ENCODE assay signal across 23 cellular contexts in the genomic region with DNA sequence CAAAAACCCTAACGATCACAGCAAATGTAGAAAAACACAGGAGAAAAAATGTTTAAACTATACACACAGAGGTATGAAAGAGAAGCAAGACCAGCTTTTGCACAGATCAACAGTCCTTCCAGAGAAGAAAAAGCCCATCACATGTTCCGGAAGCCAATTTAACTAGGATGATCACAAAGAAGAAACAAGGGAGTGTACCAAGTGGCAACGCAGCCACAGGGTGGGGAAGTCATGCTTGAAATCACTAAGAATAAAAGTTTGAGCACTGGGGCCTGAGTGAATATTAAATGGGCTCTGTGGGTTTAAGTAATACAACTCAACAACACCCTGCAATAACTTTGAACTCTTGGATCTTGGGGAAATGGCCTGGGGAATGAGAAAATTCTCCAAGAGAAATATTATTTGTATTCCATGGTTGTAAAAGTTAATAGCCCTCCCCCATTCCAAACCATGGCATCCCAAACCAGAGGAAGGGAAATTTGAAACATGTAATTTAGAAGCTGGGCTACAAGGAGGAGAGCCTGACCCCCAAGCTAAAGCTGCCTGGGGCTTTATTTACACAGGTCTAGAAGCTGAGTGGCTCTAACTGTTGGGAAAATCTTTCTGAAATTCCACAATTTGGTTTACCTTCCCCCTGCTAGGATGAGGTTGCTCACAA.
"Had no signal": no experiment of that assay in that cellular context is flagged by ENCODE, and none has a peak within 500 bp of the region (broad histone marks: within the 10 kb centered on the region; RNA-seq: fewer than 3 reads in every experiment).

No MANE protein-coding gene starts in this region.

- H3K9me3 Mint-ChIP-seq: activated CD4-positive, alpha-beta T cell treated with anti-CD3 and anti-CD28 coated beads, Interleukin-2, amount 10 ng/mL, durations not matched to agents 24 days and 14 days; activated CD8-positive, alpha-beta T cell treated with anti-CD3 and anti-CD28 coated beads for 36 hours; activated naive CD4-positive, alpha-beta T cell treated with anti-CD3 and anti-CD28 coated beads for 36 hours; activated naive CD4-positive, alpha-beta T cell treated with anti-CD3 and anti-CD28 coated beads, Interleukin-2, amount 50 U/mL, for 72 hours; activated naive CD8-positive, alpha-beta T cell treated with anti-CD3 and anti-CD28 coated beads, Interleukin-2, amount 50 U/mL, for 24 hours; activated T-helper 2 cell treated with anti-CD3 and anti-CD28 coated beads, Interferon-gamma antibody, Interleukin-2, Interleukin-4, amounts not matched to agents 10 μg/mL and 5 μg/mL and 100 μg/mL, durations not matched to agents 14 hours and 24 hours and 36 hours had no signal

- H3K4me1 Mint-ChIP-seq: activated naive CD8-positive, alpha-beta T cell treated with anti-CD3 and anti-CD28 coated beads, Interleukin-2, amount 50 U/mL, for 24 hours had no signal

- H3K36me3 ChIP-seq: brain microvascular endothelial cell, SJCRH30 had no signal

- H3K4me3 Mint-ChIP-seq: activated CD4-positive, alpha-beta T cell treated with anti-CD3 and anti-CD28 coated beads, Interleukin-2, amount 10 ng/mL, durations not matched to agents 24 days and 14 days; activated CD8-positive, alpha-beta T cell treated with anti-CD3 and anti-CD28 coated beads for 36 hours; activated naive CD4-positive, alpha-beta T cell treated with anti-CD3 and anti-CD28 coated beads for 36 hours; activated naive CD8-positive, alpha-beta T cell treated with anti-CD3 and anti-CD28 coated beads, Interleukin-2, amount 50 U/mL, for 24 hours had no signal

- H3K36me3 Mint-ChIP-seq: activated naive CD4-positive, alpha-beta T cell treated with anti-CD3 and anti-CD28 coated beads, Interleukin-2, amount 50 U/mL, for 72 hours had no signal

- H3K27ac Mint-ChIP-seq: activated CD4-positive, alpha-beta T cell treated with anti-CD3 and anti-CD28 coated beads, Interleukin-2, amount 10 ng/mL, durations not matched to agents 24 days and 14 days; activated CD8-positive, alpha-beta T cell treated with anti-CD3 and anti-CD28 coated beads for 36 hours; activated naive CD4-positive, alpha-beta T cell treated with anti-CD3 and anti-CD28 coated beads for 36 hours; activated naive CD4-positive, alpha-beta T cell treated with anti-CD3 and anti-CD28 coated beads, Interleukin-2, amount 50 U/mL, for 72 hours; activated naive CD8-positive, alpha-beta T cell treated with anti-CD3 and anti-CD28 coated beads, Interleukin-2, amount 50 U/mL, for 24 hours; activated T-helper 2 cell treated with anti-CD3 and anti-CD28 coated beads, Interferon-gamma antibody, Interleukin-2, Interleukin-4, amounts not matched to agents 10 μg/mL and 5 μg/mL and 100 μg/mL, durations not matched to agents 14 hours and 24 hours and 36 hours had no signal

- DNase-seq: activated CD4-positive, alpha-beta T cell treated with anti-CD3 and anti-CD28 coated beads, Interleukin-2, amount 10 ng/mL, durations not matched to agents 24 days and 14 days; activated CD4-positive, alpha-beta T cell treated with anti-CD3 and anti-CD28 coated beads, Interleukin-2, amount 50 U/mL, for 4 hours; activated CD8-positive, alpha-beta T cell treated with anti-CD3 and anti-CD28 coated beads for 36 hours; activated gamma-delta T cell treated with Interleukin-2 at 50 U/mL for 16 hours; activated naive CD4-positive, alpha-beta T cell treated with anti-CD3 and anti-CD28 coated beads for 36 hours; activated naive CD8-positive, alpha-beta T cell treated with anti-CD3 and anti-CD28 coated beads, Interleukin-2, amount 50 U/mL, for 24 hours; activated T-cell treated with anti-CD3 and anti-CD28 coated beads, Interleukin-2, amount 50 U/mL, for 1 hour; aorta; brain microvascular endothelial cell; central memory CD4-positive, alpha-beta T cell; NCI-H1092 treated with DMSO at 0.1 percent for 48 hours; NCI-H1417 treated with DMSO at 0.1 percent for 48 hours; NCI-H187 treated with DMSO at 0.1 percent for 48 hours; NCI-H2081 treated with DMSO at 0.1 percent for 48 hours; NCI-H226; NCI-H446 treated with DMSO at 0.1 percent for 48 hours; NCI-H524; SHP77; SJCRH30; T1000 had no signal

- H3K4me3 ChIP-seq: SJCRH30, SK-N-MC had no signal

- H3K27ac ChIP-seq: brain microvascular endothelial cell, SJCRH30, SK-N-MC had no signal

- H3K27me3 ChIP-seq: brain microvascular endothelial cell, SJCRH30 had no signal
